In the genomic region with DNA sequence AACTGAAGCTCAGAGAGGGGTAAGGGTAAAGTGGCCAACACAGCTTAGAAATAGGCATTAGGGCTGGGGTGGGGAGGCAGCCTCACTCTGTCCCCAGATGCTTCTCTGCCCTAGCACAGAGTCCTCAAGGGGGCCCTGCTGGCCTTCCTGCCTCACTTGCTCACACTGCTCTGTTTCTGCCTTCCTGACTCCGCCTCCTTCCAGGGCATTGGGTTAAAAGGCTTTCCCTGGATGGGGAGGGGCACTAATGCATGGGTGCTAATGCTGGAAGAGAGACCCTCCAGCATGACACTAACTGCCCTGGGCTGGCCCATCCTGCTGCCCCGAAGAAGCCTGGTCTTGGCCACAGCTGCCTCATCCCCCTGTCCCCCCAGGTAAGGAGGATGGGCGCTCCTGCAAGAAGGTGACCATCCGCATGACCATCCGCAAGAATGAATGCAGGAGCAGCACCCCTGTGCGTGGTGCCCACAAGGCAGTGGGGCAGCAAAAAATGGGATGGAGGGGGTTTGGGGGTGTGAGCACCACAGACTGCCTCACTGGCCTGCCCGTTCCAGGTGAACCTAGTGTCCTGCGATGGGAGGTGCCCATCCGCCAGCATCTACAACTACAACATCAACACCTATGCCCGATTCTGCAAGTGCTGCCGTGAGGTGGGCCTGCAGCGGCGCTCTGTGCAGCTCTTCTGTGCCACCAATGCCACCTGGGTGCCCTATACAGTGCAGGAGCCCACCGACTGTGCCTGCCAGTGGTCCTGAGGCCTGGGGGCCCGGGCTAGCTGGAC, we compare ENCODE assay signal across 4 cellular contexts.
TF ChIP-seq lines count a peak whose summit lies in the region.

No MANE protein-coding gene starts in this region.

TF ChIP-seq in SK-N-SH, 30 proteins besides CTCF, POLR2A, EP300 and RAD21:
- TF ChIP-seq MEF2A (IDR thresholded peaks at IDR 0.05; ENCODE audit: borderline replicate concordance, low read depth) = no peak
- no peak for TF ChIP-seq GATA2 (CRISPR knock-in tag; IDR thresholded peaks at IDR 0.05)
- TF ChIP-seq POLR2AphosphoS5 (IDR thresholded peaks at IDR 0.05; ENCODE audit: low read depth, low read length) = no peak
- TF ChIP-seq FOXM1 (IDR thresholded peaks at IDR 0.05; ENCODE audit: low read depth) = no peak
- TF ChIP-seq, protein P1, sequence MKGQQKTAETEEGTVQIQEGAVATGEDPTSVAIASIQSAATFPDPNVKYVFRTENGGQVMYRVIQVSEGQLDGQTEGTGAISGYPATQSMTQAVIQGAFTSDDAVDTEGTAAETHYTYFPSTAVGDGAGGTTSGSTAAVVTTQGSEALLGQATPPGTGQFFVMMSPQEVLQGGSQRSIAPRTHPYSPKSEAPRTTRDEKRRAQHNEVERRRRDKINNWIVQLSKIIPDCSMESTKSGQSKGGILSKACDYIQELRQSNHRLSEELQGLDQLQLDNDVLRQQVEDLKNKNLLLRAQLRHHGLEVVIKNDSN (IDR thresholded peaks at IDR 0.05; ENCODE audit: borderline replicate concordance, low read depth) = no peak
- no peak for TF ChIP-seq RCOR1 (IDR thresholded peaks at IDR 0.05; ENCODE audit: low read length)
- TF ChIP-seq, protein P2, sequence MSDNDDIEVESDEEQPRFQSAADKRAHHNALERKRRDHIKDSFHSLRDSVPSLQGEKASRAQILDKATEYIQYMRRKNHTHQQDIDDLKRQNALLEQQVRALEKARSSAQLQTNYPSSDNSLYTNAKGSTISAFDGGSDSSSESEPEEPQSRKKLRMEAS (IDR thresholded peaks at IDR 0.05; ENCODE audit: low read depth) = no peak
- no peak for TF ChIP-seq FOXJ3 (CRISPR knock-in tag; IDR thresholded peaks at IDR 0.05)
- no peak for TF ChIP-seq JUND (IDR thresholded peaks at IDR 0.05)
- TF ChIP-seq GABPA (IDR thresholded peaks at IDR 0.05; ENCODE audit: low read depth) = no peak
- no peak for TF ChIP-seq TCF12 (IDR thresholded peaks at IDR 0.05)
- TF ChIP-seq EZH2phosphoT487 (IDR thresholded peaks at IDR 0.05; ENCODE audit: borderline replicate concordance, low read depth) = no peak
- TF ChIP-seq ELF1 (IDR thresholded peaks at IDR 0.05) = no peak
- TF ChIP-seq TAF1 (IDR thresholded peaks at IDR 0.05; ENCODE audit: borderline replicate concordance, low read depth, low read length) = no peak
- TF ChIP-seq FOSL2 (IDR thresholded peaks at IDR 0.05; ENCODE audit: borderline replicate concordance, low read depth) = no peak
- no peak for TF ChIP-seq RXRA (IDR thresholded peaks at IDR 0.05; ENCODE audit: borderline replicate concordance, low read depth)

TF ChIP-seq in SK-N-SH treated with all-trans-retinoic acid at 6 μM for 48 hours, 23 proteins besides CTCF, POLR2A, EP300 and RAD21:
- TF ChIP-seq TCF4 (CRISPR knock-in tag; IDR thresholded peaks at IDR 0.05; ENCODE audit: borderline replicate concordance) (no peak), RARB (CRISPR knock-in tag; IDR thresholded peaks at IDR 0.05) (no peak), ESRRG (CRISPR knock-in tag; IDR thresholded peaks at IDR 0.05) (no peak), ARNTL (CRISPR knock-in tag; IDR thresholded peaks at IDR 0.05; ENCODE audit: borderline replicate concordance, low read depth) (no peak), ZNF8 (CRISPR knock-in tag; IDR thresholded peaks at IDR 0.05) (no peak), CSDC2 (CRISPR knock-in tag; IDR thresholded peaks at IDR 0.05) (no peak), ZFP3 (CRISPR knock-in tag; IDR thresholded peaks at IDR 0.05) (no peak)
- TF ChIP-seq, protein P3, sequence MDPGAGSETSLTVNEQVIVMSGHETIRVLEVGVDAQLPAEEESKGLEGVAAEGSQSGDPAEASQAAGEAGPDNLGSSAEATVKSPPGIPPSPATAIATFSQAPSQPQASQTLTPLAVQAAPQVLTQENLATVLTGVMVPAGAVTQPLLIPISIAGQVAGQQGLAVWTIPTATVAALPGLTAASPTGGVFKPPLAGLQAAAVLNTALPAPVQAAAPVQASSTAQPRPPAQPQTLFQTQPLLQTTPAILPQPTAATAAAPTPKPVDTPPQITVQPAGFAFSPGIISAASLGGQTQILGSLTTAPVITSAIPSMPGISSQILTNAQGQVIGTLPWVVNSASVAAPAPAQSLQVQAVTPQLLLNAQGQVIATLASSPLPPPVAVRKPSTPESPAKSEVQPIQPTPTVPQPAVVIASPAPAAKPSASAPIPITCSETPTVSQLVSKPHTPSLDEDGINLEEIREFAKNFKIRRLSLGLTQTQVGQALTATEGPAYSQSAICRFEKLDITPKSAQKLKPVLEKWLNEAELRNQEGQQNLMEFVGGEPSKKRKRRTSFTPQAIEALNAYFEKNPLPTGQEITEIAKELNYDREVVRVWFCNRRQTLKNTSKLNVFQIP (CRISPR knock-in tag; IDR thresholded peaks at IDR 0.05; ENCODE audit: borderline replicate concordance, low read depth) = no peak
TF ChIP-seq in SK-N-SH treated with all-trans-retinoic acid at 6 μM for 48 hours: peak in this region for 0.

TF ChIP-seq in HCT116, 20 proteins besides CTCF, POLR2A, EP300 and RAD21:
- TF ChIP-seq FOSL1 (IDR thresholded peaks at IDR 0.05; ENCODE audit: low read depth) (no peak), CEBPB (IDR thresholded peaks at IDR 0.05; ENCODE audit: low read depth) (no peak), ZFX (IDR thresholded peaks at IDR 0.05) (no peak), ELF1 (IDR thresholded peaks at IDR 0.05; ENCODE audit: borderline replicate concordance, low read depth) (no peak), EZH2 (IDR thresholded peaks at IDR 0.05) (no peak), SIN3A (IDR thresholded peaks at IDR 0.05; ENCODE audit: low read depth) (no peak), TCF7L2 (IDR thresholded peaks at IDR 0.05; ENCODE audit: borderline replicate concordance, extremely low read depth, insufficient read depth, insufficient read length) (no peak), ZNF274 (IDR thresholded peaks at IDR 0.05; ENCODE audit: low read depth, low read length) (no peak), JUND (IDR thresholded peaks at IDR 0.05) (no peak), EZH2phosphoT487 (IDR thresholded peaks at IDR 0.05; ENCODE audit: borderline replicate concordance) (no peak)
- TF ChIP-seq, protein P4, sequence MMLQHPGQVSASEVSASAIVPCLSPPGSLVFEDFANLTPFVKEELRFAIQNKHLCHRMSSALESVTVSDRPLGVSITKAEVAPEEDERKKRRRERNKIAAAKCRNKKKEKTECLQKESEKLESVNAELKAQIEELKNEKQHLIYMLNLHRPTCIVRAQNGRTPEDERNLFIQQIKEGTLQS (IDR thresholded peaks at IDR 0.05) = no peak
- TF ChIP-seq, protein P5, sequence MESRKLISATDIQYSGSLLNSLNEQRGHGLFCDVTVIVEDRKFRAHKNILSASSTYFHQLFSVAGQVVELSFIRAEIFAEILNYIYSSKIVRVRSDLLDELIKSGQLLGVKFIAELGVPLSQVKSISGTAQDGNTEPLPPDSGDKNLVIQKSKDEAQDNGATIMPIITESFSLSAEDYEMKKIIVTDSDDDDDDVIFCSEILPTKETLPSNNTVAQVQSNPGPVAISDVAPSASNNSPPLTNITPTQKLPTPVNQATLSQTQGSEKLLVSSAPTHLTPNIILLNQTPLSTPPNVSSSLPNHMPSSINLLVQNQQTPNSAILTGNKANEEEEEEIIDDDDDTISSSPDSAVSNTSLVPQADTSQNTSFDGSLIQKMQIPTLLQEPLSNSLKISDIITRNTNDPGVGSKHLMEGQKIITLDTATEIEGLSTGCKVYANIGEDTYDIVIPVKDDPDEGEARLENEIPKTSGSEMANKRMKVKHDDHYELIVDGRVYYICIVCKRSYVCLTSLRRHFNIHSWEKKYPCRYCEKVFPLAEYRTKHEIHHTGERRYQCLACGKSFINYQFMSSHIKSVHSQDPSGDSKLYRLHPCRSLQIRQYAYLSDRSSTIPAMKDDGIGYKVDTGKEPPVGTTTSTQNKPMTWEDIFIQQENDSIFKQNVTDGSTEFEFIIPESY (IDR thresholded peaks at IDR 0.05; ENCODE audit: extremely low read depth, insufficient replicate concordance, low read length) = no peak

TF ChIP-seq in H1, 55 proteins besides CTCF, POLR2A, EP300 and RAD21:
- TF ChIP-seq SP2 (IDR thresholded peaks at IDR 0.05; ENCODE audit: low read length) = no peak
- TF ChIP-seq, protein P6, sequence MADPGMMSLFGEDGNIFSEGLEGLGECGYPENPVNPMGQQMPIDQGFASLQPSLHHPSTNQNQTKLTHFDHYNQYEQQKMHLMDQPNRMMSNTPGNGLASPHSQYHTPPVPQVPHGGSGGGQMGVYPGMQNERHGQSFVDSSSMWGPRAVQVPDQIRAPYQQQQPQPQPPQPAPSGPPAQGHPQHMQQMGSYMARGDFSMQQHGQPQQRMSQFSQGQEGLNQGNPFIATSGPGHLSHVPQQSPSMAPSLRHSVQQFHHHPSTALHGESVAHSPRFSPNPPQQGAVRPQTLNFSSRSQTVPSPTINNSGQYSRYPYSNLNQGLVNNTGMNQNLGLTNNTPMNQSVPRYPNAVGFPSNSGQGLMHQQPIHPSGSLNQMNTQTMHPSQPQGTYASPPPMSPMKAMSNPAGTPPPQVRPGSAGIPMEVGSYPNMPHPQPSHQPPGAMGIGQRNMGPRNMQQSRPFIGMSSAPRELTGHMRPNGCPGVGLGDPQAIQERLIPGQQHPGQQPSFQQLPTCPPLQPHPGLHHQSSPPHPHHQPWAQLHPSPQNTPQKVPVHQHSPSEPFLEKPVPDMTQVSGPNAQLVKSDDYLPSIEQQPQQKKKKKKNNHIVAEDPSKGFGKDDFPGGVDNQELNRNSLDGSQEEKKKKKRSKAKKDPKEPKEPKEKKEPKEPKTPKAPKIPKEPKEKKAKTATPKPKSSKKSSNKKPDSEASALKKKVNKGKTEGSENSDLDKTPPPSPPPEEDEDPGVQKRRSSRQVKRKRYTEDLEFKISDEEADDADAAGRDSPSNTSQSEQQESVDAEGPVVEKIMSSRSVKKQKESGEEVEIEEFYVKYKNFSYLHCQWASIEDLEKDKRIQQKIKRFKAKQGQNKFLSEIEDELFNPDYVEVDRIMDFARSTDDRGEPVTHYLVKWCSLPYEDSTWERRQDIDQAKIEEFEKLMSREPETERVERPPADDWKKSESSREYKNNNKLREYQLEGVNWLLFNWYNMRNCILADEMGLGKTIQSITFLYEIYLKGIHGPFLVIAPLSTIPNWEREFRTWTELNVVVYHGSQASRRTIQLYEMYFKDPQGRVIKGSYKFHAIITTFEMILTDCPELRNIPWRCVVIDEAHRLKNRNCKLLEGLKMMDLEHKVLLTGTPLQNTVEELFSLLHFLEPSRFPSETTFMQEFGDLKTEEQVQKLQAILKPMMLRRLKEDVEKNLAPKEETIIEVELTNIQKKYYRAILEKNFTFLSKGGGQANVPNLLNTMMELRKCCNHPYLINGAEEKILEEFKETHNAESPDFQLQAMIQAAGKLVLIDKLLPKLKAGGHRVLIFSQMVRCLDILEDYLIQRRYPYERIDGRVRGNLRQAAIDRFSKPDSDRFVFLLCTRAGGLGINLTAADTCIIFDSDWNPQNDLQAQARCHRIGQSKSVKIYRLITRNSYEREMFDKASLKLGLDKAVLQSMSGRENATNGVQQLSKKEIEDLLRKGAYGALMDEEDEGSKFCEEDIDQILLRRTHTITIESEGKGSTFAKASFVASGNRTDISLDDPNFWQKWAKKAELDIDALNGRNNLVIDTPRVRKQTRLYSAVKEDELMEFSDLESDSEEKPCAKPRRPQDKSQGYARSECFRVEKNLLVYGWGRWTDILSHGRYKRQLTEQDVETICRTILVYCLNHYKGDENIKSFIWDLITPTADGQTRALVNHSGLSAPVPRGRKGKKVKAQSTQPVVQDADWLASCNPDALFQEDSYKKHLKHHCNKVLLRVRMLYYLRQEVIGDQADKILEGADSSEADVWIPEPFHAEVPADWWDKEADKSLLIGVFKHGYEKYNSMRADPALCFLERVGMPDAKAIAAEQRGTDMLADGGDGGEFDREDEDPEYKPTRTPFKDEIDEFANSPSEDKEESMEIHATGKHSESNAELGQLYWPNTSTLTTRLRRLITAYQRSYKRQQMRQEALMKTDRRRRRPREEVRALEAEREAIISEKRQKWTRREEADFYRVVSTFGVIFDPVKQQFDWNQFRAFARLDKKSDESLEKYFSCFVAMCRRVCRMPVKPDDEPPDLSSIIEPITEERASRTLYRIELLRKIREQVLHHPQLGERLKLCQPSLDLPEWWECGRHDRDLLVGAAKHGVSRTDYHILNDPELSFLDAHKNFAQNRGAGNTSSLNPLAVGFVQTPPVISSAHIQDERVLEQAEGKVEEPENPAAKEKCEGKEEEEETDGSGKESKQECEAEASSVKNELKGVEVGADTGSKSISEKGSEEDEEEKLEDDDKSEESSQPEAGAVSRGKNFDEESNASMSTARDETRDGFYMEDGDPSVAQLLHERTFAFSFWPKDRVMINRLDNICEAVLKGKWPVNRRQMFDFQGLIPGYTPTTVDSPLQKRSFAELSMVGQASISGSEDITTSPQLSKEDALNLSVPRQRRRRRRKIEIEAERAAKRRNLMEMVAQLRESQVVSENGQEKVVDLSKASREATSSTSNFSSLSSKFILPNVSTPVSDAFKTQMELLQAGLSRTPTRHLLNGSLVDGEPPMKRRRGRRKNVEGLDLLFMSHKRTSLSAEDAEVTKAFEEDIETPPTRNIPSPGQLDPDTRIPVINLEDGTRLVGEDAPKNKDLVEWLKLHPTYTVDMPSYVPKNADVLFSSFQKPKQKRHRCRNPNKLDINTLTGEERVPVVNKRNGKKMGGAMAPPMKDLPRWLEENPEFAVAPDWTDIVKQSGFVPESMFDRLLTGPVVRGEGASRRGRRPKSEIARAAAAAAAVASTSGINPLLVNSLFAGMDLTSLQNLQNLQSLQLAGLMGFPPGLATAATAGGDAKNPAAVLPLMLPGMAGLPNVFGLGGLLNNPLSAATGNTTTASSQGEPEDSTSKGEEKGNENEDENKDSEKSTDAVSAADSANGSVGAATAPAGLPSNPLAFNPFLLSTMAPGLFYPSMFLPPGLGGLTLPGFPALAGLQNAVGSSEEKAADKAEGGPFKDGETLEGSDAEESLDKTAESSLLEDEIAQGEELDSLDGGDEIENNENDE (IDR thresholded peaks at IDR 0.05; ENCODE audit: insufficient replicate concordance, low read length) = no peak
- TF ChIP-seq, protein P7, sequence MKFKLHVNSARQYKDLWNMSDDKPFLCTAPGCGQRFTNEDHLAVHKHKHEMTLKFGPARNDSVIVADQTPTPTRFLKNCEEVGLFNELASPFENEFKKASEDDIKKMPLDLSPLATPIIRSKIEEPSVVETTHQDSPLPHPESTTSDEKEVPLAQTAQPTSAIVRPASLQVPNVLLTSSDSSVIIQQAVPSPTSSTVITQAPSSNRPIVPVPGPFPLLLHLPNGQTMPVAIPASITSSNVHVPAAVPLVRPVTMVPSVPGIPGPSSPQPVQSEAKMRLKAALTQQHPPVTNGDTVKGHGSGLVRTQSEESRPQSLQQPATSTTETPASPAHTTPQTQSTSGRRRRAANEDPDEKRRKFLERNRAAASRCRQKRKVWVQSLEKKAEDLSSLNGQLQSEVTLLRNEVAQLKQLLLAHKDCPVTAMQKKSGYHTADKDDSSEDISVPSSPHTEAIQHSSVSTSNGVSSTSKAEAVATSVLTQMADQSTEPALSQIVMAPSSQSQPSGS (IDR thresholded peaks at IDR 0.05; ENCODE audit: low read length) = no peak
- TF ChIP-seq, protein P8, sequence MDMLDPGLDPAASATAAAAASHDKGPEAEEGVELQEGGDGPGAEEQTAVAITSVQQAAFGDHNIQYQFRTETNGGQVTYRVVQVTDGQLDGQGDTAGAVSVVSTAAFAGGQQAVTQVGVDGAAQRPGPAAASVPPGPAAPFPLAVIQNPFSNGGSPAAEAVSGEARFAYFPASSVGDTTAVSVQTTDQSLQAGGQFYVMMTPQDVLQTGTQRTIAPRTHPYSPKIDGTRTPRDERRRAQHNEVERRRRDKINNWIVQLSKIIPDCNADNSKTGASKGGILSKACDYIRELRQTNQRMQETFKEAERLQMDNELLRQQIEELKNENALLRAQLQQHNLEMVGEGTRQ (IDR thresholded peaks at IDR 0.05; ENCODE audit: low read length) = no peak
- no peak for TF ChIP-seq ZNF274 (IDR thresholded peaks at IDR 0.05; ENCODE audit: borderline replicate concordance, extremely low read depth, low read length)
- no peak for TF ChIP-seq SIN3A (conservative IDR thresholded peaks at IDR 0.05 in 1 of 2, IDR thresholded peaks at IDR 0.05 in 1 of 2; ENCODE audit: low read depth in 1 of 2, low read length in 2 of 2)
